In the genomic region with DNA sequence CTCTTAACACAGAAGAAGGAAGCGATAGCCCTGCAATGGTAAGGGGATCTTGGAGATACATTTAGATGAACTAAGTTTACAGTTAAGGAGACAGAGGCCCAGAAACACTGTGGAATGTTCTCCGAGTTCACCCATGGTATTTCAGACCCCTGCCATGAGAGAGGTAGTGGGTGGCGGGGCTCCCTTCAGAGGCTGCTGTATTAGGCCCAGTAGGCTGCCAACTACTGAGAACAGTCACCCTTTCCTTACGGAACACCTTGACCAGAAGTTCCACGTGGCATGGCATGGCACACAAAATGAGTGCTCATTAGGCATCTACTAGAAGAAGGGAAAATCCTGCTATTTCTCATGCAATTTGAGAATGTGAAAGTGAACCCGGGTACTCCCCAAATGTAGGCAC, we compare ENCODE assay signal across 2 cellular contexts.
TF ChIP-seq lines count a peak whose summit lies in the region.

No MANE protein-coding gene starts in this region.

TF ChIP-seq in GM23338, 12 proteins besides CTCF, POLR2A, EP300 and RAD21 (continued from another document):
- TF ChIP-seq, protein P1, sequence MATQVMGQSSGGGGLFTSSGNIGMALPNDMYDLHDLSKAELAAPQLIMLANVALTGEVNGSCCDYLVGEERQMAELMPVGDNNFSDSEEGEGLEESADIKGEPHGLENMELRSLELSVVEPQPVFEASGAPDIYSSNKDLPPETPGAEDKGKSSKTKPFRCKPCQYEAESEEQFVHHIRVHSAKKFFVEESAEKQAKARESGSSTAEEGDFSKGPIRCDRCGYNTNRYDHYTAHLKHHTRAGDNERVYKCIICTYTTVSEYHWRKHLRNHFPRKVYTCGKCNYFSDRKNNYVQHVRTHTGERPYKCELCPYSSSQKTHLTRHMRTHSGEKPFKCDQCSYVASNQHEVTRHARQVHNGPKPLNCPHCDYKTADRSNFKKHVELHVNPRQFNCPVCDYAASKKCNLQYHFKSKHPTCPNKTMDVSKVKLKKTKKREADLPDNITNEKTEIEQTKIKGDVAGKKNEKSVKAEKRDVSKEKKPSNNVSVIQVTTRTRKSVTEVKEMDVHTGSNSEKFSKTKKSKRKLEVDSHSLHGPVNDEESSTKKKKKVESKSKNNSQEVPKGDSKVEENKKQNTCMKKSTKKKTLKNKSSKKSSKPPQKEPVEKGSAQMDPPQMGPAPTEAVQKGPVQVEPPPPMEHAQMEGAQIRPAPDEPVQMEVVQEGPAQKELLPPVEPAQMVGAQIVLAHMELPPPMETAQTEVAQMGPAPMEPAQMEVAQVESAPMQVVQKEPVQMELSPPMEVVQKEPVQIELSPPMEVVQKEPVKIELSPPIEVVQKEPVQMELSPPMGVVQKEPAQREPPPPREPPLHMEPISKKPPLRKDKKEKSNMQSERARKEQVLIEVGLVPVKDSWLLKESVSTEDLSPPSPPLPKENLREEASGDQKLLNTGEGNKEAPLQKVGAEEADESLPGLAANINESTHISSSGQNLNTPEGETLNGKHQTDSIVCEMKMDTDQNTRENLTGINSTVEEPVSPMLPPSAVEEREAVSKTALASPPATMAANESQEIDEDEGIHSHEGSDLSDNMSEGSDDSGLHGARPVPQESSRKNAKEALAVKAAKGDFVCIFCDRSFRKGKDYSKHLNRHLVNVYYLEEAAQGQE (IDR thresholded peaks at IDR 0.05; ENCODE audit: unreplicated experiment) = no peak
- TF ChIP-seq POLR2AphosphoS5 (IDR thresholded peaks at IDR 0.05; ENCODE audit: low read depth) (no peak), ZNF331 (CRISPR knock-in tag; IDR thresholded peaks at IDR 0.05; ENCODE audit: low read depth) (no peak), STAT1 (IDR thresholded peaks at IDR 0.05; ENCODE audit: unreplicated experiment) (no peak), NANOG (IDR thresholded peaks at IDR 0.05; ENCODE audit: borderline replicate concordance) (no peak)
- TF ChIP-seq, protein P2, sequence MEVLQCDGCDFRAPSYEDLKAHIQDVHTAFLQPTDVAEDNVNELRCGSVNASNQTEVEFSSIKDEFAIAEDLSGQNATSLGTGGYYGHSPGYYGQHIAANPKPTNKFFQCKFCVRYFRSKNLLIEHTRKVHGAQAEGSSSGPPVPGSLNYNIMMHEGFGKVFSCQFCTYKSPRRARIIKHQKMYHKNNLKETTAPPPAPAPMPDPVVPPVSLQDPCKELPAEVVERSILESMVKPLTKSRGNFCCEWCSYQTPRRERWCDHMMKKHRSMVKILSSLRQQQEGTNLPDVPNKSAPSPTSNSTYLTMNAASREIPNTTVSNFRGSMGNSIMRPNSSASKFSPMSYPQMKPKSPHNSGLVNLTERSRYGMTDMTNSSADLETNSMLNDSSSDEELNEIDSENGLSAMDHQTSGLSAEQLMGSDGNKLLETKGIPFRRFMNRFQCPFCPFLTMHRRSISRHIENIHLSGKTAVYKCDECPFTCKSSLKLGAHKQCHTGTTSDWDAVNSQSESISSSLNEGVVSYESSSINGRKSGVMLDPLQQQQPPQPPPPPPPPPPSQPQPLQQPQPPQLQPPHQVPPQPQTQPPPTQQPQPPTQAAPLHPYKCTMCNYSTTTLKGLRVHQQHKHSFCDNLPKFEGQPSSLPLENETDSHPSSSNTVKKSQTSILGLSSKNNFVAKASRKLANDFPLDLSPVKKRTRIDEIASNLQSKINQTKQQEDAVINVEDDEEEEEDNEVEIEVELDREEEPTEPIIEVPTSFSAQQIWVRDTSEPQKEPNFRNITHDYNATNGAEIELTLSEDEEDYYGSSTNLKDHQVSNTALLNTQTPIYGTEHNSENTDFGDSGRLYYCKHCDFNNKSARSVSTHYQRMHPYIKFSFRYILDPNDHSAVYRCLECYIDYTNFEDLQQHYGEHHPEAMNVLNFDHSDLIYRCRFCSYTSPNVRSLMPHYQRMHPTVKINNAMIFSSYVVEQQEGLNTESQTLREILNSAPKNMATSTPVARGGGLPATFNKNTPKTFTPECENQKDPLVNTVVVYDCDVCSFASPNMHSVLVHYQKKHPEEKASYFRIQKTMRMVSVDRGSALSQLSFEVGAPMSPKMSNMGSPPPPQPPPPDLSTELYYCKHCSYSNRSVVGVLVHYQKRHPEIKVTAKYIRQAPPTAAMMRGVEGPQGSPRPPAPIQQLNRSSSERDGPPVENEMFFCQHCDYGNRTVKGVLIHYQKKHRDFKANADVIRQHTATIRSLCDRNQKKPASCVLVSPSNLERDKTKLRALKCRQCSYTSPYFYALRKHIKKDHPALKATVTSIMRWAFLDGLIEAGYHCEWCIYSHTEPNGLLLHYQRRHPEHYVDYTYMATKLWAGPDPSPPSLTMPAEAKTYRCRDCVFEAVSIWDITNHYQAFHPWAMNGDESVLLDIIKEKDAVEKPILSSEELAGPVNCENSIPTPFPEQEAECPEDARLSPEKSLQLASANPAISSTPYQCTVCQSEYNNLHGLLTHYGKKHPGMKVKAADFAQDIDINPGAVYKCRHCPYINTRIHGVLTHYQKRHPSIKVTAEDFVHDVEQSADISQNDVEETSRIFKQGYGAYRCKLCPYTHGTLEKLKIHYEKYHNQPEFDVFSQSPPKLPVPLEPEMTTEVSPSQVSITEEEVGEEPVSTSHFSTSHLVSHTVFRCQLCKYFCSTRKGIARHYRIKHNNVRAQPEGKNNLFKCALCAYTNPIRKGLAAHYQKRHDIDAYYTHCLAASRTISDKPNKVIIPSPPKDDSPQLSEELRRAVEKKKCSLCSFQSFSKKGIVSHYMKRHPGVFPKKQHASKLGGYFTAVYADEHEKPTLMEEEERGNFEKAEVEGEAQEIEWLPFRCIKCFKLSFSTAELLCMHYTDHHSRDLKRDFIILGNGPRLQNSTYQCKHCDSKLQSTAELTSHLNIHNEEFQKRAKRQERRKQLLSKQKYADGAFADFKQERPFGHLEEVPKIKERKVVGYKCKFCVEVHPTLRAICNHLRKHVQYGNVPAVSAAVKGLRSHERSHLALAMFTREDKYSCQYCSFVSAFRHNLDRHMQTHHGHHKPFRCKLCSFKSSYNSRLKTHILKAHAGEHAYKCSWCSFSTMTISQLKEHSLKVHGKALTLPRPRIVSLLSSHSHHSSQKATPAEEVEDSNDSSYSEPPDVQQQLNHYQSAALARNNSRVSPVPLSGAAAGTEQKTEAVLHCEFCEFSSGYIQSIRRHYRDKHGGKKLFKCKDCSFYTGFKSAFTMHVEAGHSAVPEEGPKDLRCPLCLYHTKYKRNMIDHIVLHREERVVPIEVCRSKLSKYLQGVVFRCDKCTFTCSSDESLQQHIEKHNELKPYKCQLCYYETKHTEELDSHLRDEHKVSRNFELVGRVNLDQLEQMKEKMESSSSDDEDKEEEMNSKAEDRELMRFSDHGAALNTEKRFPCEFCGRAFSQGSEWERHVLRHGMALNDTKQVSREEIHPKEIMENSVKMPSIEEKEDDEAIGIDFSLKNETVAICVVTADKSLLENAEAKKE (CRISPR knock-in tag; IDR thresholded peaks at IDR 0.05) = no peak

TF ChIP-seq in GM12878, 131 proteins besides CTCF, POLR2A, EP300 and RAD21 (continued from another document):
- TF ChIP-seq, protein P3, sequence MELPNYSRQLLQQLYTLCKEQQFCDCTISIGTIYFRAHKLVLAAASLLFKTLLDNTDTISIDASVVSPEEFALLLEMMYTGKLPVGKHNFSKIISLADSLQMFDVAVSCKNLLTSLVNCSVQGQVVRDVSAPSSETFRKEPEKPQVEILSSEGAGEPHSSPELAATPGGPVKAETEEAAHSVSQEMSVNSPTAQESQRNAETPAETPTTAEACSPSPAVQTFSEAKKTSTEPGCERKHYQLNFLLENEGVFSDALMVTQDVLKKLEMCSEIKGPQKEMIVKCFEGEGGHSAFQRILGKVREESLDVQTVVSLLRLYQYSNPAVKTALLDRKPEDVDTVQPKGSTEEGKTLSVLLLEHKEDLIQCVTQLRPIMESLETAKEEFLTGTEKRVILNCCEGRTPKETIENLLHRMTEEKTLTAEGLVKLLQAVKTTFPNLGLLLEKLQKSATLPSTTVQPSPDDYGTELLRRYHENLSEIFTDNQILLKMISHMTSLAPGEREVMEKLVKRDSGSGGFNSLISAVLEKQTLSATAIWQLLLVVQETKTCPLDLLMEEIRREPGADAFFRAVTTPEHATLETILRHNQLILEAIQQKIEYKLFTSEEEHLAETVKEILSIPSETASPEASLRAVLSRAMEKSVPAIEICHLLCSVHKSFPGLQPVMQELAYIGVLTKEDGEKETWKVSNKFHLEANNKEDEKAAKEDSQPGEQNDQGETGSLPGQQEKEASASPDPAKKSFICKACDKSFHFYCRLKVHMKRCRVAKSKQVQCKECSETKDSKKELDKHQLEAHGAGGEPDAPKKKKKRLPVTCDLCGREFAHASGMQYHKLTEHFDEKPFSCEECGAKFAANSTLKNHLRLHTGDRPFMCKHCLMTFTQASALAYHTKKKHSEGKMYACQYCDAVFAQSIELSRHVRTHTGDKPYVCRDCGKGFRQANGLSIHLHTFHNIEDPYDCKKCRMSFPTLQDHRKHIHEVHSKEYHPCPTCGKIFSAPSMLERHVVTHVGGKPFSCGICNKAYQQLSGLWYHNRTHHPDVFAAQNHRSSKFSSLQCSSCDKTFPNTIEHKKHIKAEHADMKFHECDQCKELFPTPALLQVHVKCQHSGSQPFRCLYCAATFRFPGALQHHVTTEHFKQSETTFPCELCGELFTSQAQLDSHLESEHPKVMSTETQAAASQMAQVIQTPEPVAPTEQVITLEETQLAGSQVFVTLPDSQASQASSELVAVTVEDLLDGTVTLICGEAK (IDR thresholded peaks at IDR 0.05; ENCODE audit: borderline replicate concordance) = no peak
- TF ChIP-seq IKZF2 (IDR thresholded peaks at IDR 0.05) (peak in 1 of 2 experiments; percentile 16; a peak in 1 of 4 replicates), GATAD2B (conservative IDR thresholded peaks at IDR 0.05; ENCODE audit: low read depth) (no peak)
